Comparison of ENCODE assay signal across 1 cellular context in the genomic region with DNA sequence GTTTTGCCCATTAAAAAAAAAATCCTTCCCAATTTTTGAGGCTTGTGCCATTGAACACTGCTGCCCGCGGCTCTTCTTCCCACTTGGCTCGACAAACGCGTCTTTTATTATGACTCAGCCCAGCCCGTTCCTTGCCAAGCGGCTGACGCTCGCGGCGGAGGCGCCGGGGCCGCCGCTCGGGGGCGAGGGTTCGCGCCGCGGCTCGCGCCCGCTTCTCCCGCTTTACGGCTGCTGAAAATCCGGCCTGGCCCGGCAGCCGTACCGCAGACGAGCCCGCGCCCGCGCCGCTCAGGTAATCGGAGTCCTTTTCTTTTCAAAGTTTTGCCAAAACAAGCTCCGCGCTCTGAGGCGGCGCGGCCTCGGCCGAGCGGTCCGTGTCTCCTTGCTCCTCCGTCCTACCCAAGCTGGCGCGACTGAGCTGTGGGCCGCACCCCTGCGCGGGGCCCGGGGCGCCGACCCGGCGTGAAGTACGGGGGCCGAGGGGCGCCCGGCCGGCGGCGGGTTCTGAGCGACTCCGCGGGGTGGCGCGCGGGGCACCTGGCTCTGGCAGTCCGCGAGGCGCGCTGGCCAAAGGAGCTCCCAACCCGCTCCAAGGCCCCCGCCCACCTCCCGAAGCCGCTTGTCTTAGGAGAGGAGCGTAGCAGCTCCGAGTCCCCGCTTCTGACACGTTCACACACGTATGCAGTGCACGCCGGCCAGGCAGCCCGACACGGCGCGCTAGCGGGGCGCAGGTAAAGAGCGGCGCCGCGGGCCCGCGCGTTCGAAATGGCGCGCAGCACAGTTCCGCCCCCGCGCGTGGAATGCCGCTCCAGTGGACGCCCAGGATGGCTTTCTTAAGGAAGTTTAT.
TF ChIP-seq lines count a peak whose summit lies in the region.

No MANE protein-coding gene starts in this region.

TF ChIP-seq in WTC11, 78 proteins besides CTCF, POLR2A, EP300 and RAD21 (continued from another document):
- TF ChIP-seq, protein P1, sequence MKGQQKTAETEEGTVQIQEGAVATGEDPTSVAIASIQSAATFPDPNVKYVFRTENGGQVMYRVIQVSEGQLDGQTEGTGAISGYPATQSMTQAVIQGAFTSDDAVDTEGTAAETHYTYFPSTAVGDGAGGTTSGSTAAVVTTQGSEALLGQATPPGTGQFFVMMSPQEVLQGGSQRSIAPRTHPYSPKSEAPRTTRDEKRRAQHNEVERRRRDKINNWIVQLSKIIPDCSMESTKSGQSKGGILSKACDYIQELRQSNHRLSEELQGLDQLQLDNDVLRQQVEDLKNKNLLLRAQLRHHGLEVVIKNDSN (CRISPR knock-in tag; IDR thresholded peaks at IDR 0.05): no peak
- TF ChIP-seq ZNF317 (CRISPR knock-in tag; IDR thresholded peaks at IDR 0.05; ENCODE audit: borderline replicate concordance, low read depth) (no peak), ATF1 (CRISPR knock-in tag; IDR thresholded peaks at IDR 0.05) (peak; percentile 85), ZNF219 (CRISPR knock-in tag; IDR thresholded peaks at IDR 0.05; ENCODE audit: borderline replicate concordance) (0 out of 2 replicates have a peak, but pooled peaks have one; percentile 77), ZNF396 (CRISPR knock-in tag; IDR thresholded peaks at IDR 0.05; ENCODE audit: borderline replicate concordance) (no peak), CBFB (CRISPR knock-in tag; IDR thresholded peaks at IDR 0.05; ENCODE audit: low read depth) (no peak), GTF2I (CRISPR knock-in tag; conservative IDR thresholded peaks at IDR 0.05) (no peak), ESRRA (CRISPR knock-in tag; IDR thresholded peaks at IDR 0.05; ENCODE audit: borderline replicate concordance) (no peak), SMAD4 (CRISPR knock-in tag; IDR thresholded peaks at IDR 0.05) (no peak), NFATC4 (CRISPR knock-in tag; IDR thresholded peaks at IDR 0.05) (no peak), OVOL2 (CRISPR knock-in tag; IDR thresholded peaks at IDR 0.05; ENCODE audit: borderline replicate concordance) (no peak), ZNF416 (CRISPR knock-in tag; IDR thresholded peaks at IDR 0.05) (peak; percentile 31; the same call in 1 of the 2 replicates), ZNF263 (CRISPR knock-in tag; IDR thresholded peaks at IDR 0.05; ENCODE audit: low read depth) (no peak), ZNF138 (CRISPR knock-in tag; conservative IDR thresholded peaks at IDR 0.05) (peak; percentile 85; the same call in 1 of the 2 replicates), MXD4 (CRISPR knock-in tag; IDR thresholded peaks at IDR 0.05; ENCODE audit: borderline replicate concordance) (no peak)
- TF ChIP-seq, protein P2, sequence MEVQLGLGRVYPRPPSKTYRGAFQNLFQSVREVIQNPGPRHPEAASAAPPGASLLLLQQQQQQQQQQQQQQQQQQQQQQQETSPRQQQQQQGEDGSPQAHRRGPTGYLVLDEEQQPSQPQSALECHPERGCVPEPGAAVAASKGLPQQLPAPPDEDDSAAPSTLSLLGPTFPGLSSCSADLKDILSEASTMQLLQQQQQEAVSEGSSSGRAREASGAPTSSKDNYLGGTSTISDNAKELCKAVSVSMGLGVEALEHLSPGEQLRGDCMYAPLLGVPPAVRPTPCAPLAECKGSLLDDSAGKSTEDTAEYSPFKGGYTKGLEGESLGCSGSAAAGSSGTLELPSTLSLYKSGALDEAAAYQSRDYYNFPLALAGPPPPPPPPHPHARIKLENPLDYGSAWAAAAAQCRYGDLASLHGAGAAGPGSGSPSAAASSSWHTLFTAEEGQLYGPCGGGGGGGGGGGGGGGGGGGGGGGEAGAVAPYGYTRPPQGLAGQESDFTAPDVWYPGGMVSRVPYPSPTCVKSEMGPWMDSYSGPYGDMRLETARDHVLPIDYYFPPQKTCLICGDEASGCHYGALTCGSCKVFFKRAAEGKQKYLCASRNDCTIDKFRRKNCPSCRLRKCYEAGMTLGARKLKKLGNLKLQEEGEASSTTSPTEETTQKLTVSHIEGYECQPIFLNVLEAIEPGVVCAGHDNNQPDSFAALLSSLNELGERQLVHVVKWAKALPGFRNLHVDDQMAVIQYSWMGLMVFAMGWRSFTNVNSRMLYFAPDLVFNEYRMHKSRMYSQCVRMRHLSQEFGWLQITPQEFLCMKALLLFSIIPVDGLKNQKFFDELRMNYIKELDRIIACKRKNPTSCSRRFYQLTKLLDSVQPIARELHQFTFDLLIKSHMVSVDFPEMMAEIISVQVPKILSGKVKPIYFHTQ (CRISPR knock-in tag; IDR thresholded peaks at IDR 0.05): no peak
- TF ChIP-seq, protein P3, sequence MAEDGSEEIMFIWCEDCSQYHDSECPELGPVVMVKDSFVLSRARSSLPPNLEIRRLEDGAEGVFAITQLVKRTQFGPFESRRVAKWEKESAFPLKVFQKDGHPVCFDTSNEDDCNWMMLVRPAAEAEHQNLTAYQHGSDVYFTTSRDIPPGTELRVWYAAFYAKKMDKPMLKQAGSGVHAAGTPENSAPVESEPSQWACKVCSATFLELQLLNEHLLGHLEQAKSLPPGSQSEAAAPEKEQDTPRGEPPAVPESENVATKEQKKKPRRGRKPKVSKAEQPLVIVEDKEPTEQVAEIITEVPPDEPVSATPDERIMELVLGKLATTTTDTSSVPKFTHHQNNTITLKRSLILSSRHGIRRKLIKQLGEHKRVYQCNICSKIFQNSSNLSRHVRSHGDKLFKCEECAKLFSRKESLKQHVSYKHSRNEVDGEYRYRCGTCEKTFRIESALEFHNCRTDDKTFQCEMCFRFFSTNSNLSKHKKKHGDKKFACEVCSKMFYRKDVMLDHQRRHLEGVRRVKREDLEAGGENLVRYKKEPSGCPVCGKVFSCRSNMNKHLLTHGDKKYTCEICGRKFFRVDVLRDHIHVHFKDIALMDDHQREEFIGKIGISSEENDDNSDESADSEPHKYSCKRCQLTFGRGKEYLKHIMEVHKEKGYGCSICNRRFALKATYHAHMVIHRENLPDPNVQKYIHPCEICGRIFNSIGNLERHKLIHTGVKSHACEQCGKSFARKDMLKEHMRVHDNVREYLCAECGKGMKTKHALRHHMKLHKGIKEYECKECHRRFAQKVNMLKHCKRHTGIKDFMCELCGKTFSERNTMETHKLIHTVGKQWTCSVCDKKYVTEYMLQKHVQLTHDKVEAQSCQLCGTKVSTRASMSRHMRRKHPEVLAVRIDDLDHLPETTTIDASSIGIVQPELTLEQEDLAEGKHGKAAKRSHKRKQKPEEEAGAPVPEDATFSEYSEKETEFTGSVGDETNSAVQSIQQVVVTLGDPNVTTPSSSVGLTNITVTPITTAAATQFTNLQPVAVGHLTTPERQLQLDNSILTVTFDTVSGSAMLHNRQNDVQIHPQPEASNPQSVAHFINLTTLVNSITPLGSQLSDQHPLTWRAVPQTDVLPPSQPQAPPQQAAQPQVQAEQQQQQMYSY (CRISPR knock-in tag; IDR thresholded peaks at IDR 0.05): no peak
- TF ChIP-seq, protein P4, sequence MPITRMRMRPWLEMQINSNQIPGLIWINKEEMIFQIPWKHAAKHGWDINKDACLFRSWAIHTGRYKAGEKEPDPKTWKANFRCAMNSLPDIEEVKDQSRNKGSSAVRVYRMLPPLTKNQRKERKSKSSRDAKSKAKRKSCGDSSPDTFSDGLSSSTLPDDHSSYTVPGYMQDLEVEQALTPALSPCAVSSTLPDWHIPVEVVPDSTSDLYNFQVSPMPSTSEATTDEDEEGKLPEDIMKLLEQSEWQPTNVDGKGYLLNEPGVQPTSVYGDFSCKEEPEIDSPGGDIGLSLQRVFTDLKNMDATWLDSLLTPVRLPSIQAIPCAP (CRISPR knock-in tag; IDR thresholded peaks at IDR 0.05): no peak
- TF ChIP-seq, protein P5, sequence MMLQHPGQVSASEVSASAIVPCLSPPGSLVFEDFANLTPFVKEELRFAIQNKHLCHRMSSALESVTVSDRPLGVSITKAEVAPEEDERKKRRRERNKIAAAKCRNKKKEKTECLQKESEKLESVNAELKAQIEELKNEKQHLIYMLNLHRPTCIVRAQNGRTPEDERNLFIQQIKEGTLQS (CRISPR knock-in tag; conservative IDR thresholded peaks at IDR 0.05): no peak
- TF ChIP-seq, protein P6, sequence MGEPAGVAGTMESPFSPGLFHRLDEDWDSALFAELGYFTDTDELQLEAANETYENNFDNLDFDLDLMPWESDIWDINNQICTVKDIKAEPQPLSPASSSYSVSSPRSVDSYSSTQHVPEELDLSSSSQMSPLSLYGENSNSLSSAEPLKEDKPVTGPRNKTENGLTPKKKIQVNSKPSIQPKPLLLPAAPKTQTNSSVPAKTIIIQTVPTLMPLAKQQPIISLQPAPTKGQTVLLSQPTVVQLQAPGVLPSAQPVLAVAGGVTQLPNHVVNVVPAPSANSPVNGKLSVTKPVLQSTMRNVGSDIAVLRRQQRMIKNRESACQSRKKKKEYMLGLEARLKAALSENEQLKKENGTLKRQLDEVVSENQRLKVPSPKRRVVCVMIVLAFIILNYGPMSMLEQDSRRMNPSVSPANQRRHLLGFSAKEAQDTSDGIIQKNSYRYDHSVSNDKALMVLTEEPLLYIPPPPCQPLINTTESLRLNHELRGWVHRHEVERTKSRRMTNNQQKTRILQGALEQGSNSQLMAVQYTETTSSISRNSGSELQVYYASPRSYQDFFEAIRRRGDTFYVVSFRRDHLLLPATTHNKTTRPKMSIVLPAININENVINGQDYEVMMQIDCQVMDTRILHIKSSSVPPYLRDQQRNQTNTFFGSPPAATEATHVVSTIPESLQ (CRISPR knock-in tag; IDR thresholded peaks at IDR 0.05): no peak
- TF ChIP-seq, protein P7, sequence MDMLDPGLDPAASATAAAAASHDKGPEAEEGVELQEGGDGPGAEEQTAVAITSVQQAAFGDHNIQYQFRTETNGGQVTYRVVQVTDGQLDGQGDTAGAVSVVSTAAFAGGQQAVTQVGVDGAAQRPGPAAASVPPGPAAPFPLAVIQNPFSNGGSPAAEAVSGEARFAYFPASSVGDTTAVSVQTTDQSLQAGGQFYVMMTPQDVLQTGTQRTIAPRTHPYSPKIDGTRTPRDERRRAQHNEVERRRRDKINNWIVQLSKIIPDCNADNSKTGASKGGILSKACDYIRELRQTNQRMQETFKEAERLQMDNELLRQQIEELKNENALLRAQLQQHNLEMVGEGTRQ (CRISPR knock-in tag; IDR thresholded peaks at IDR 0.05): 0 out of 2 replicates have a peak, but pooled peaks have one; percentile 5
- TF ChIP-seq, protein P8, sequence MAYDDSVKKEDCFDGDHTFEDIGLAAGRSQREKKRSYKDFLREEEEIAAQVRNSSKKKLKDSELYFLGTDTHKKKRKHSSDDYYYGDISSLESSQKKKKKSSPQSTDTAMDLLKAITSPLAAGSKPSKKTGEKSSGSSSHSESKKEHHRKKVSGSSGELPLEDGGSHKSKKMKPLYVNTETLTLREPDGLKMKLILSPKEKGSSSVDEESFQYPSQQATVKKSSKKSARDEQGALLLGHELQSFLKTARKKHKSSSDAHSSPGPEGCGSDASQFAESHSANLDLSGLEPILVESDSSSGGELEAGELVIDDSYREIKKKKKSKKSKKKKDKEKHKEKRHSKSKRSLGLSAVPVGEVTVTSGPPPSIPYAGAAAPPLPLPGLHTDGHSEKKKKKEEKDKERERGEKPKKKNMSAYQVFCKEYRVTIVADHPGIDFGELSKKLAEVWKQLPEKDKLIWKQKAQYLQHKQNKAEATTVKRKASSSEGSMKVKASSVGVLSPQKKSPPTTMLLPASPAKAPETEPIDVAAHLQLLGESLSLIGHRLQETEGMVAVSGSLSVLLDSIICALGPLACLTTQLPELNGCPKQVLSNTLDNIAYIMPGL (CRISPR knock-in tag; IDR thresholded peaks at IDR 0.05): peak; percentile 95
- TF ChIP-seq, protein P9, sequence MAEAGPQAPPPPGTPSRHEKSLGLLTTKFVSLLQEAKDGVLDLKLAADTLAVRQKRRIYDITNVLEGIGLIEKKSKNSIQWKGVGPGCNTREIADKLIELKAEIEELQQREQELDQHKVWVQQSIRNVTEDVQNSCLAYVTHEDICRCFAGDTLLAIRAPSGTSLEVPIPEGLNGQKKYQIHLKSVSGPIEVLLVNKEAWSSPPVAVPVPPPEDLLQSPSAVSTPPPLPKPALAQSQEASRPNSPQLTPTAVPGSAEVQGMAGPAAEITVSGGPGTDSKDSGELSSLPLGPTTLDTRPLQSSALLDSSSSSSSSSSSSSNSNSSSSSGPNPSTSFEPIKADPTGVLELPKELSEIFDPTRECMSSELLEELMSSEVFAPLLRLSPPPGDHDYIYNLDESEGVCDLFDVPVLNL (CRISPR knock-in tag; IDR thresholded peaks at IDR 0.05; ENCODE audit: borderline replicate concordance, low read depth): no peak
- TF ChIP-seq, protein P10, sequence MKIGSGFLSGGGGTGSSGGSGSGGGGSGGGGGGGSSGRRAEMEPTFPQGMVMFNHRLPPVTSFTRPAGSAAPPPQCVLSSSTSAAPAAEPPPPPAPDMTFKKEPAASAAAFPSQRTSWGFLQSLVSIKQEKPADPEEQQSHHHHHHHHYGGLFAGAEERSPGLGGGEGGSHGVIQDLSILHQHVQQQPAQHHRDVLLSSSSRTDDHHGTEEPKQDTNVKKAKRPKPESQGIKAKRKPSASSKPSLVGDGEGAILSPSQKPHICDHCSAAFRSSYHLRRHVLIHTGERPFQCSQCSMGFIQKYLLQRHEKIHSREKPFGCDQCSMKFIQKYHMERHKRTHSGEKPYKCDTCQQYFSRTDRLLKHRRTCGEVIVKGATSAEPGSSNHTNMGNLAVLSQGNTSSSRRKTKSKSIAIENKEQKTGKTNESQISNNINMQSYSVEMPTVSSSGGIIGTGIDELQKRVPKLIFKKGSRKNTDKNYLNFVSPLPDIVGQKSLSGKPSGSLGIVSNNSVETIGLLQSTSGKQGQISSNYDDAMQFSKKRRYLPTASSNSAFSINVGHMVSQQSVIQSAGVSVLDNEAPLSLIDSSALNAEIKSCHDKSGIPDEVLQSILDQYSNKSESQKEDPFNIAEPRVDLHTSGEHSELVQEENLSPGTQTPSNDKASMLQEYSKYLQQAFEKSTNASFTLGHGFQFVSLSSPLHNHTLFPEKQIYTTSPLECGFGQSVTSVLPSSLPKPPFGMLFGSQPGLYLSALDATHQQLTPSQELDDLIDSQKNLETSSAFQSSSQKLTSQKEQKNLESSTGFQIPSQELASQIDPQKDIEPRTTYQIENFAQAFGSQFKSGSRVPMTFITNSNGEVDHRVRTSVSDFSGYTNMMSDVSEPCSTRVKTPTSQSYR (CRISPR knock-in tag; IDR thresholded peaks at IDR 0.05): no peak
